In genomic region chr1:149887456-149888159, GRCh38 we compare ENCODE assay signal across 1 cellular context.
TF ChIP-seq lines count a peak whose summit lies in the region.

No MANE protein-coding gene starts in this region.

TF ChIP-seq in K562, 482 proteins besides CTCF, POLR2A, EP300 and RAD21 (continued from another document and continues in another):
- no peak for TF ChIP-seq ELK1 (CRISPR knock-in tag; IDR thresholded peaks at IDR 0.05)
- no peak for TF ChIP-seq ATF3 (IDR thresholded peaks at IDR 0.05)
- 0 out of 2 replicates have a peak, but pooled peaks have one; percentile 59 for TF ChIP-seq ATF3 (CRISPR knock-in tag; conservative IDR thresholded peaks at IDR 0.05)
- TF ChIP-seq NR2C2 (CRISPR knock-in tag; IDR thresholded peaks at IDR 0.05) = peak; percentile 29; the same call in 1 of the 2 replicates
- no peak for TF ChIP-seq NR2C2 (tag; IDR thresholded peaks at IDR 0.05)
- no peak for TF ChIP-seq SNAPC5 (CRISPR knock-in tag; IDR thresholded peaks at IDR 0.05)
- TF ChIP-seq RBM15 (IDR thresholded peaks at IDR 0.05; ENCODE audit: insufficient read depth, low read length) = 0 out of 2 replicates have a peak, but pooled peaks have one; percentile 63
- TF ChIP-seq ELF2 (CRISPR knock-in tag; IDR thresholded peaks at IDR 0.05) = peak; percentile 50; the same call in 1 of the 2 replicates
- no peak for TF ChIP-seq KDM2B (CRISPR knock-in tag; IDR thresholded peaks at IDR 0.05)
- TF ChIP-seq CREBBP (IDR thresholded peaks at IDR 0.05; ENCODE audit: low read depth, low read length) = no peak
- TF ChIP-seq TCF7L2 (IDR thresholded peaks at IDR 0.05; ENCODE audit: low read depth, low read length) = no peak
- TF ChIP-seq PREB (CRISPR knock-in tag; IDR thresholded peaks at IDR 0.05) = no peak
- no peak for TF ChIP-seq PHB2 (IDR thresholded peaks at IDR 0.05; ENCODE audit: low read depth)
- peak; percentile 3 to 89; a peak in 2 of 4 replicates for TF ChIP-seq SIN3A (IDR thresholded peaks at IDR 0.05; ENCODE audit: borderline replicate concordance in 2 of 2, control insufficient read depth in 1 of 2, low read depth in 2 of 2, low read length in 2 of 2)
- TF ChIP-seq ZBTB12 (CRISPR knock-in tag; IDR thresholded peaks at IDR 0.05) = no peak
- TF ChIP-seq RBFOX2 (IDR thresholded peaks at IDR 0.05; ENCODE audit: low read depth, low read length) = peak; percentile 85
- TF ChIP-seq BCOR (IDR thresholded peaks at IDR 0.05) = 0 out of 2 replicates have a peak, but pooled peaks have one; percentile 18
- peak; percentile 43; the same call in 1 of the 2 replicates for TF ChIP-seq ZNF431 (CRISPR knock-in tag; IDR thresholded peaks at IDR 0.05)
- TF ChIP-seq SIRT6 (IDR thresholded peaks at IDR 0.05; ENCODE audit: low read depth, low read length) = peak; percentile 92
- peak; percentile 51; the same call in 1 of the 2 replicates for TF ChIP-seq ZBTB40 (IDR thresholded peaks at IDR 0.05)
- peak; percentile 51; the same call in 1 of the 2 replicates for TF ChIP-seq ZBTB40 (CRISPR knock-in tag; IDR thresholded peaks at IDR 0.05)
- no peak; the same call in 1 of the 2 replicates for TF ChIP-seq LARP7 (IDR thresholded peaks at IDR 0.05)
- TF ChIP-seq ADNP (tag; IDR thresholded peaks at IDR 0.05) = no peak
- TF ChIP-seq ARID3A (IDR thresholded peaks at IDR 0.05; ENCODE audit: borderline replicate concordance, low read depth, low read length) = no peak
- TF ChIP-seq CREB1 (IDR thresholded peaks at IDR 0.05) = peak; percentile 23
- TF ChIP-seq CREB1 (CRISPR knock-in tag; IDR thresholded peaks at IDR 0.05) = peak; percentile 5; the same call in 1 of the 2 replicates
- TF ChIP-seq CBX3 (IDR thresholded peaks at IDR 0.05; ENCODE audit: borderline replicate concordance in 1 of 2, low read length in 2 of 2) = peak in 1 of 2 experiments; percentile 46; a peak in 1 of 3 replicates
- no peak for TF ChIP-seq CREB3 (tag; conservative IDR thresholded peaks at IDR 0.05; ENCODE audit: low read depth)
- no peak for TF ChIP-seq TOE1 (IDR thresholded peaks at IDR 0.05; ENCODE audit: borderline replicate concordance)
- TF ChIP-seq TOE1 (CRISPR knock-in tag; IDR thresholded peaks at IDR 0.05; ENCODE audit: borderline replicate concordance, low read depth) = peak; percentile 93; the same call in 1 of the 2 replicates
- TF ChIP-seq ARID2 (IDR thresholded peaks at IDR 0.05) = no peak
- TF ChIP-seq CHCHD3 (CRISPR knock-in tag; IDR thresholded peaks at IDR 0.05) = peak; percentile 9; the same call in 1 of the 2 replicates
- TF ChIP-seq E2F8 (IDR thresholded peaks at IDR 0.05; ENCODE audit: low read depth, partially characterized antibody) = peak; percentile 15
- TF ChIP-seq SNRNP70 (optimal IDR thresholded peaks at IDR 0.05; ENCODE audit: low read depth, low read length) = peak; percentile 87
- TF ChIP-seq CTBP1 (IDR thresholded peaks at IDR 0.05; ENCODE audit: borderline replicate concordance) = peak; percentile 53; the same call in 1 of the 2 replicates
- TF ChIP-seq BRD9 (IDR thresholded peaks at IDR 0.05; ENCODE audit: low read depth, partially characterized antibody) = peak; percentile 38
- no peak for TF ChIP-seq MAX (CRISPR knock-in tag; IDR thresholded peaks at IDR 0.05)
- peak; percentile 23 for TF ChIP-seq VEZF1 (CRISPR knock-in tag; IDR thresholded peaks at IDR 0.05)
- TF ChIP-seq STAT5B (CRISPR knock-in tag; IDR thresholded peaks at IDR 0.05) = no peak
- TF ChIP-seq HSF4 (CRISPR knock-in tag; IDR thresholded peaks at IDR 0.05; ENCODE audit: borderline replicate concordance) = no peak
